9 cellular contexts compared by ENCODE assay signal in genomic region chr10:5623081-5623748, GRCh38. TPM values are rescaled to one million over a fixed set of nuclear protein-coding genes. Genes with fewer than 3 reads are reported as not detected.
DNase-seq lines count a peak whose midpoint lies in the region; ATAC-seq and TF ChIP-seq lines count a peak whose summit lies in the region.
"Had no signal": no experiment of that assay in that cellular context is flagged by ENCODE, and none has a peak within 500 bp of the region (broad histone marks: within the 10 kb centered on the region; RNA-seq: fewer than 3 reads in every experiment).

No MANE protein-coding gene starts in this region.

- H3K9me3 Mint-ChIP-seq in activated CD4-positive, alpha-beta T cell treated with anti-CD3 and anti-CD28 coated beads, Interleukin-2, amount 10 ng/mL, durations not matched to agents 7 days and 5 days = no peaks in the 10 kb centered on the region

- peak; percentile 99 to 100 for TF ChIP-seq RAD21 in liver (IDR thresholded peaks at IDR 0.05)

- peak; percentile 74 for TF ChIP-seq CTCF in coronary artery (IDR thresholded peaks at IDR 0.05)
- TF ChIP-seq CTCF in liver (IDR thresholded peaks at IDR 0.05; ENCODE audit: low read depth, low read length, missing input control) = peak; percentile 95

- H3K4me1 ChIP-seq in liver (ENCODE audit: control insufficient read depth in 4 of 4, insufficient read depth in 4 of 4, low read length in 3 of 4) = peaks cover 5 to 36% (median 28%) of the 10 kb centered on the region in 4 donors

- no peaks in the 10 kb centered on the region for H3K9me3 ChIP-seq in liver (ENCODE audit: control insufficient read depth in 4 of 4, low read length in 3 of 4)

- peaks cover 5% of the 10 kb centered on the region for H3K27me3 Mint-ChIP-seq in activated CD4-positive, alpha-beta T cell treated with anti-CD3 and anti-CD28 coated beads, Interleukin-2, amount 10 ng/mL, durations not matched to agents 7 days and 5 days

- no peak overlapping the region for H3K4me3 Mint-ChIP-seq in activated CD4-positive, alpha-beta T cell treated with anti-CD3 and anti-CD28 coated beads, Interleukin-2, amount 10 ng/mL, durations not matched to agents 7 days and 5 days
- H3K4me3 Mint-ChIP-seq: IgD-negative memory B cell had no signal

- no peaks in the 10 kb centered on the region for H3K27me3 ChIP-seq in liver (ENCODE audit: control insufficient read depth in 4 of 4, insufficient read depth in 4 of 4, low read length in 3 of 4)

- 14% methylated on average over 19 of the region's 19 CpGs for WGBS in liver

- H3K4me1 Mint-ChIP-seq in activated CD4-positive, alpha-beta T cell treated with anti-CD3 and anti-CD28 coated beads, Interleukin-2, amount 10 ng/mL, durations not matched to agents 7 days and 5 days = peaks cover 5% of the 10 kb centered on the region

- no peak overlapping the region for H3K9ac ChIP-seq in liver (ENCODE audit: low read depth in 1 of 2, low read length in 2 of 2)

- H3K36me3 ChIP-seq in liver (ENCODE audit: control insufficient read depth in 4 of 4, insufficient read depth in 3 of 4, low read depth in 1 of 4, low read length in 3 of 4) = no peaks in the 10 kb centered on the region

- H3K27ac ChIP-seq in coronary artery (peak overlapping the region; percentile 40 to 76), liver (ENCODE audit: low read depth in 1 of 2, low read length in 2 of 2) (no peak overlapping the region)

- peak; percentile 92 for ATAC-seq in GM19025 (IDR thresholded peaks at IDR 0.05; ENCODE audit: low read depth, unreplicated experiment)
- ATAC-seq in HG03139 (IDR thresholded peaks at IDR 0.05; ENCODE audit: unreplicated experiment) = peak; percentile 94

- CTCF ChIA-PET in activated CD4-positive, alpha-beta T cell treated with anti-CD3 and anti-CD28 coated beads, Interleukin-2, amount 10 ng/mL, durations not matched to agents 7 days and 5 days (lab: Charles Lee) = interaction anchor here (0.6 to 3.1 kb wide), 39 partner anchors 8 to 1362 kb away, joined by 3 to 23 read pairs (median 4); partner anchors contain the start of genes ANKRD16, FBH1 and NET1

- peak in 13 of 14 donors; percentile 12 to 67 (median 40) for DNase-seq in C1 segment of cervical spinal cord (lab: John Stamatoyannopoulos, UW)
- peak; percentile 68 for DNase-seq in NCI-H510A (lab: John Stamatoyannopoulos, UW)
- DNase-seq in activated CD4-positive, alpha-beta T cell treated with anti-CD3 and anti-CD28 coated beads, Interleukin-2, amount 10 ng/mL, durations not matched to agents 7 days and 5 days = peak; percentile 87
- peak; percentile 90 for DNase-seq in coronary artery (ENCODE audit: low spot score)
- DNase-seq in stimulated activated CD4-positive, alpha-beta T cell treated with anti-CD3 and anti-CD28 coated beads, Interleukin-4, amount 100 ng/mL, for 48 hours (ENCODE audit: low read depth in 2 of 2) = peak; percentile 84 to 85

- H3K4me3 ChIP-seq in coronary artery = no peak overlapping the region
- H3K4me3 ChIP-seq in liver (ENCODE audit: low read depth in 1 of 3, low read length in 3 of 3) = no peak overlapping the region

- no peak overlapping the region for H3K27ac Mint-ChIP-seq in activated CD4-positive, alpha-beta T cell treated with anti-CD3 and anti-CD28 coated beads, Interleukin-2, amount 10 ng/mL, durations not matched to agents 7 days and 5 days

- H3K36me3 Mint-ChIP-seq in activated CD4-positive, alpha-beta T cell treated with anti-CD3 and anti-CD28 coated beads, Interleukin-2, amount 10 ng/mL, durations not matched to agents 7 days and 5 days (ENCODE audit: low read depth) = no peaks in the 10 kb centered on the region
- H3K36me3 Mint-ChIP-seq: IgD-negative memory B cell had no signal

- POLR2A ChIA-PET in activated CD4-positive, alpha-beta T cell treated with anti-CD3 and anti-CD28 coated beads, Interleukin-2, amount 10 ng/mL, durations not matched to agents 7 days and 5 days (lab: Charles Lee) = interaction anchor here (0.7 kb wide), 1 partner anchor 725 kb away, joined by 4 read pairs; no protein-coding TSS in a partner anchor

TF ChIP-seq in liver, 16 proteins besides CTCF, POLR2A, EP300 and RAD21:
- TF ChIP-seq ATF3 (IDR thresholded peaks at IDR 0.05) (no peak), YY1 (IDR thresholded peaks at IDR 0.05) (peak; percentile 31), NR2F2 (IDR thresholded peaks at IDR 0.05) (peak; percentile 62), HNF4A (conservative IDR thresholded peaks at IDR 0.05) (peak; percentile 57 to 76), EGR1 (IDR thresholded peaks at IDR 0.05; ENCODE audit: low read depth in 2 of 2) (no peak), HNF4G (IDR thresholded peaks at IDR 0.05) (peak; percentile 5), TAF1 (conservative IDR thresholded peaks at IDR 0.05) (no peak), SP1 (IDR thresholded peaks at IDR 0.05) (peak; percentile 44), RXRA (IDR thresholded peaks at IDR 0.05) (peak; percentile 74 to 94), GABPA (IDR thresholded peaks at IDR 0.05 in 1 of 2, conservative IDR thresholded peaks at IDR 0.05 in 1 of 2) (no peak)

RNA-seq across cellular contexts. Expression of gene ASB13, which starts 43.2 kb away (rescaled TPM):
- total RNA-seq in activated CD4-positive, alpha-beta T cell treated with anti-CD3 and anti-CD28 coated beads, Interleukin-2, amount 10 ng/mL, durations not matched to agents 7 days and 5 days = 1 to 10 TPM; 4.5 to 6.0 TPM
- 10 to 100 TPM in 1 of 2 donors, 1 to 10 TPM in 1; 8.5 to 48.3 TPM for total RNA-seq in liver
- polyA plus RNA-seq in liver = 10 to 100 TPM; 40.8 to 44.2 TPM

Comparison
In these comparisons a context has a peak if more than half of its experiments do, and no peak if none do; other contexts are left out.
1. DNase-seq: peak in every context shown above with its lines; median percentile 90 in coronary artery; 87 in activated CD4-positive, alpha-beta T cell treated with anti-CD3 and anti-CD28 coated beads, Interleukin-2, amount 10 ng/mL, durations not matched to agents 7 days and 5 days; 84 in stimulated activated CD4-positive, alpha-beta T cell treated with anti-CD3 and anti-CD28 coated beads, Interleukin-4, amount 100 ng/mL, for 48 hours; 68 in NCI-H510A; 40 in C1 segment of cervical spinal cord.
2. H3K27ac ChIP-seq: peak in coronary artery (2 of 2); none in liver (0 of 2).